ENCODE assay signal across 22 cellular contexts in the genomic region with DNA sequence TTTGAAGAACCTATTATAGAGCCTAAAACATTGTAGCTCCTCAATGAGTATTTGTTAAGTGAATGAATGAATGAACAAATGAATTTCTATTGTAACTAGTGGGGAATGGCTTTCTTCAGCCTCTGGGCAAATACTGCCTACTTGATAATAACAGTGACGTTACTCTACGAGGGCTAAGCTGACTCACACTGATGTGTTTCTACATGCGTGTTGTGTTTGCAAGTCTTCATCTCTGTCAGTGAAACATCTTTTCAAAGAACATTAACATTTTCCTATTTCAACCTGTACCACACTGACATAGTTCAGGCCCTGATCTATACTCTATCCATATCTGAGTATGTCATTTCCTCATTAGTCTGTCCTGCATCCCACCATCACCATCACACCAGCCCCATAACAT.
A peak's percentile ranks its signal among the peaks of the same experiment; 100 is the strongest.
DNase-seq lines count a peak whose midpoint lies in the region; ATAC-seq and TF ChIP-seq lines count a peak whose summit lies in the region.
"Had no signal": no experiment of that assay in that cellular context is flagged by ENCODE, and none has a peak within 500 bp of the region (broad histone marks: within the 10 kb centered on the region; RNA-seq: fewer than 3 reads in every experiment).

No MANE protein-coding gene starts in this region.

- H3K4me2 ChIP-seq in PC-3 (ENCODE audit: low read length), result no peak overlapping the region

- ATAC-seq in activated CD8-positive, alpha-beta T cell treated with anti-CD3 and anti-CD28 coated beads, Interleukin-2, amount 10 ng/mL, durations not matched to agents 7 days and 5 days, result no peak
- ATAC-seq in activated CD8-positive, alpha-beta T cell treated with anti-CD3 and anti-CD28 coated beads for 36 hours, result no peak
- ATAC-seq in PC-3, result no peak; the same call in 1 of the 2 replicates
- ATAC-seq: Right ventricle myocardium inferior had no signal

- no peak overlapping the region for H3K4me3 ChIP-seq in PC-3 (ENCODE audit: low read length)
- H3K4me3 ChIP-seq in epithelial cell of esophagus (ENCODE audit: low read length), result no peak overlapping the region
- H3K4me3 ChIP-seq in suprapubic skin, result no peak overlapping the region
- H3K4me3 ChIP-seq: MG63, Peyer's patch had no signal

- no peaks in the 10 kb centered on the region for H3K79me2 ChIP-seq in PC-3 (ENCODE audit: low read length)

- no peak for TF ChIP-seq EP300 in suprapubic skin (IDR thresholded peaks at IDR 0.05)

- no peak for DNase-seq in activated CD8-positive, alpha-beta T cell treated with anti-CD3 and anti-CD28 coated beads, Interleukin-2, amount 10 ng/mL, durations not matched to agents 7 days and 5 days
- no peak for DNase-seq in activated CD8-positive, alpha-beta T cell treated with anti-CD3 and anti-CD28 coated beads for 36 hours
- peak; percentile 24 for DNase-seq in PC-3
- peak; percentile 96 for DNase-seq in epithelial cell of esophagus (ENCODE audit: low read depth)
- DNase-seq in suprapubic skin (ENCODE audit: low spot score in 2 of 2), result no peak
- no peak for DNase-seq in activated naive CD4-positive, alpha-beta T cell treated with Interleukin-2 at 50 U/mL for 16 hours
- DNase-seq in NCI-H2171 treated with DMSO at 0.1 percent for 48 hours (lab: John Stamatoyannopoulos, UW), result no peak
- DNase-seq in NCI-H146 (lab: John Stamatoyannopoulos, UW), result no peak
- DNase-seq: AML-193; C1 segment of cervical spinal cord; Calu3; CD8-positive, alpha-beta memory T cell; EL; GF-D8; H7; Kasumi-1; MG63; NCI-H187 treated with DMSO at 0.1 percent for 48 hours; NCI-H226; NCI-H524; Peyer's patch had no signal

- BruUV-seq in PC-3 (replicated peaks; lab: Mats Ljungman, UMichigan), result no TSS peak

- peaks cover 18% of the 10 kb centered on the region for H3K4me1 Mint-ChIP-seq in activated CD8-positive, alpha-beta T cell treated with anti-CD3 and anti-CD28 coated beads, Interleukin-2, amount 10 ng/mL, durations not matched to agents 7 days and 5 days (ENCODE audit: low read depth)
- H3K4me1 Mint-ChIP-seq in activated CD8-positive, alpha-beta T cell treated with anti-CD3 and anti-CD28 coated beads for 36 hours (ENCODE audit: low read depth), result peaks cover 5% of the 10 kb centered on the region

- H3K27ac Mint-ChIP-seq in activated CD8-positive, alpha-beta T cell treated with anti-CD3 and anti-CD28 coated beads, Interleukin-2, amount 10 ng/mL, durations not matched to agents 7 days and 5 days, result peak overlapping the region; percentile 36
- H3K27ac Mint-ChIP-seq in activated CD8-positive, alpha-beta T cell treated with anti-CD3 and anti-CD28 coated beads for 36 hours, result no peak overlapping the region
- H3K27ac Mint-ChIP-seq: CD8-positive, alpha-beta memory T cell had no signal

- intact Hi-C loops in activated CD8-positive, alpha-beta T cell treated with anti-CD3 and anti-CD28 coated beads for 36 hours (cut with micrococcal nuclease), result no loop called here
- intact Hi-C loops in PC-3 (cut with micrococcal nuclease), result no loop called here

- H3K36me3 ChIP-seq in PC-3 (ENCODE audit: low read depth, low read length) (no peaks in the 10 kb centered on the region), suprapubic skin (no peaks in the 10 kb centered on the region)
- H3K36me3 ChIP-seq: MG63, Peyer's patch had no signal

- no peaks in the 10 kb centered on the region for H3K36me3 Mint-ChIP-seq in activated CD8-positive, alpha-beta T cell treated with anti-CD3 and anti-CD28 coated beads, Interleukin-2, amount 10 ng/mL, durations not matched to agents 7 days and 5 days (ENCODE audit: low read depth)
- no peaks in the 10 kb centered on the region for H3K36me3 Mint-ChIP-seq in activated CD8-positive, alpha-beta T cell treated with anti-CD3 and anti-CD28 coated beads for 36 hours (ENCODE audit: low read depth)
- H3K36me3 Mint-ChIP-seq: CD8-positive, alpha-beta memory T cell had no signal

- no peaks in the 10 kb centered on the region for H3K27me3 ChIP-seq in PC-3 (ENCODE audit: low read length)
- H3K27me3 ChIP-seq in suprapubic skin, result no peaks in the 10 kb centered on the region
- H3K27me3 ChIP-seq: MG63, Peyer's patch had no signal

- no peak overlapping the region for H3K9ac ChIP-seq in PC-3 (ENCODE audit: low read length)

- H3K4me3 Mint-ChIP-seq in activated CD8-positive, alpha-beta T cell treated with anti-CD3 and anti-CD28 coated beads, Interleukin-2, amount 10 ng/mL, durations not matched to agents 7 days and 5 days, result no peak overlapping the region
- H3K4me3 Mint-ChIP-seq in activated CD8-positive, alpha-beta T cell treated with anti-CD3 and anti-CD28 coated beads for 36 hours, result no peak overlapping the region
- H3K4me3 Mint-ChIP-seq: CD8-positive, alpha-beta memory T cell had no signal

- no peaks in the 10 kb centered on the region for H4K20me1 ChIP-seq in PC-3 (ENCODE audit: low read length)

- H3K9me3 Mint-ChIP-seq in activated CD8-positive, alpha-beta T cell treated with anti-CD3 and anti-CD28 coated beads, Interleukin-2, amount 10 ng/mL, durations not matched to agents 7 days and 5 days (ENCODE audit: insufficient read depth), result no peaks in the 10 kb centered on the region
- peaks cover 2% of the 10 kb centered on the region for H3K9me3 Mint-ChIP-seq in activated CD8-positive, alpha-beta T cell treated with anti-CD3 and anti-CD28 coated beads for 36 hours

- H3K4me1 ChIP-seq in PC-3 (ENCODE audit: insufficient read depth, low read length) (peaks cover 14% of the 10 kb centered on the region), suprapubic skin (peaks cover 15% of the 10 kb centered on the region)
- H3K4me1 ChIP-seq: Peyer's patch had no signal

- CTCF ChIA-PET in activated CD8-positive, alpha-beta T cell treated with anti-CD3 and anti-CD28 coated beads, Interleukin-2, amount 10 ng/mL, durations not matched to agents 7 days and 5 days (lab: Charles Lee), result interaction anchor here (0.8 to 1.1 kb wide), 2 partner anchors 11 to 13 kb away, joined by 3 to 4 read pairs; no protein-coding TSS in a partner anchor
- CTCF ChIA-PET in activated CD8-positive, alpha-beta T cell treated with anti-CD3 and anti-CD28 coated beads for 36 hours (lab: Charles Lee), result no interaction called here
- CTCF ChIA-PET in PC-3 (lab: Charles Lee), result no interaction called here

- TF ChIP-seq CTCF in activated CD8-positive, alpha-beta T cell treated with anti-CD3 and anti-CD28 coated beads for 36 hours (IDR thresholded peaks at IDR 0.05), result no peak
- no peak for TF ChIP-seq CTCF in PC-3 (conservative IDR thresholded peaks at IDR 0.05; ENCODE audit: low read depth, low read length)
- TF ChIP-seq CTCF in epithelial cell of esophagus (IDR thresholded peaks at IDR 0.05; ENCODE audit: insufficient read depth, low read depth, low read length, missing control alignments), result no peak
- no peak for TF ChIP-seq CTCF in suprapubic skin (IDR thresholded peaks at IDR 0.05)

- POLR2A ChIA-PET in activated CD8-positive, alpha-beta T cell treated with anti-CD3 and anti-CD28 coated beads, Interleukin-2, amount 10 ng/mL, durations not matched to agents 7 days and 5 days (lab: Charles Lee), result no interaction called here
- POLR2A ChIA-PET in activated CD8-positive, alpha-beta T cell treated with anti-CD3 and anti-CD28 coated beads for 36 hours (lab: Charles Lee), result no interaction called here
- POLR2A ChIA-PET in PC-3 (lab: Charles Lee; ENCODE audit: unreplicated experiment), result no interaction called here

- WGBS in suprapubic skin, result 63% methylated on average over 3 of the region's 3 CpGs

- no peaks in the 10 kb centered on the region for H3K9me3 ChIP-seq in PC-3 (ENCODE audit: low read length)
- H3K9me3 ChIP-seq in suprapubic skin, result no peaks in the 10 kb centered on the region
- H3K9me3 ChIP-seq: MG63, Peyer's patch had no signal

- H3K27me3 Mint-ChIP-seq in activated CD8-positive, alpha-beta T cell treated with anti-CD3 and anti-CD28 coated beads, Interleukin-2, amount 10 ng/mL, durations not matched to agents 7 days and 5 days (ENCODE audit: low read depth), result peaks cover 8% of the 10 kb centered on the region
- H3K27me3 Mint-ChIP-seq in activated CD8-positive, alpha-beta T cell treated with anti-CD3 and anti-CD28 coated beads for 36 hours, result peaks cover 3% of the 10 kb centered on the region

- H3F3A ChIP-seq in PC-3 (ENCODE audit: low read length, unreplicated experiment), result no peaks in the 10 kb centered on the region

- H3K9me2 ChIP-seq in PC-3 (replicated peaks; ENCODE audit: low read length), result no peaks in the 10 kb centered on the region

- no peak overlapping the region for H2AFZ ChIP-seq in PC-3 (ENCODE audit: low read length)

- no peak for TF ChIP-seq POLR2A in suprapubic skin (IDR thresholded peaks at IDR 0.05)

- H3K27ac ChIP-seq in PC-3 (ENCODE audit: low read length) (no peak overlapping the region), suprapubic skin (peak overlapping the region; percentile 52)
- H3K27ac ChIP-seq: Peyer's patch had no signal

Comparison
In these comparisons a context has a peak if more than half of its experiments do, and no peak if none do; other contexts are left out.
1. DNase-seq: peak in PC-3 (single experiment) and epithelial cell of esophagus (single experiment); none in activated CD8-positive, alpha-beta T cell treated with anti-CD3 and anti-CD28 coated beads, Interleukin-2, amount 10 ng/mL, durations not matched to agents 7 days and 5 days (single experiment), activated CD8-positive, alpha-beta T cell treated with anti-CD3 and anti-CD28 coated beads for 36 hours (single experiment), suprapubic skin (0 of 2), activated naive CD4-positive, alpha-beta T cell treated with Interleukin-2 at 50 U/mL for 16 hours (single experiment), NCI-H2171 treated with DMSO at 0.1 percent for 48 hours (single experiment) and NCI-H146 (single experiment).